10 cellular contexts compared by ENCODE assay signal in the genomic region with DNA sequence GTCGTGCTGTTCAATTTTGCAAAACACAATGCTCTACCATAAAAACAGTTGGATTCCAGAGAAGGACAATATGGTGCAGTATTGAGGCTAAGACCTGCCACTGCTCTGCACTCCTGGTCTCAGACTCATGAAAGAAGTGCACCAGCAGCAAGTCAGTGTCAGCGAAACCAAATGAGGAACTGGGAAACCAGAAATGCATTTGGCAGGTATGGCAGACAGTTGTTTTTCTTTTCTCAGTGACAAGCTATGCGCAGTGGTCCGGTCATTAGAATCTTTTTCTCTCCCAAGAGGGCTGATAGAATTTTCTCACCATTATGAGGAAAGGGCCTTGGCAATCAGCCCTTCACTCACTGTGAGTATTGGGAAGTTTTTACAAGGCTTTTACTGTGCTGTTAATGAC.
DNase-seq lines count a peak whose midpoint lies in the region; ATAC-seq lines count a peak whose summit lies in the region.
"Had no signal": no experiment of that assay in that cellular context is flagged by ENCODE, and none has a peak within 500 bp of the region (broad histone marks: within the 10 kb centered on the region; RNA-seq: fewer than 3 reads in every experiment).

No MANE protein-coding gene starts in this region.

- H3K9me3 Mint-ChIP-seq in activated T-cell treated with anti-CD3 and anti-CD28 coated beads, Interleukin-2, amount 50 U/mL, for 24 hours: no peaks in the 10 kb centered on the region

- no peaks in the 10 kb centered on the region for H3K36me3 Mint-ChIP-seq in activated T-cell treated with anti-CD3 and anti-CD28 coated beads, Interleukin-2, amount 50 U/mL, for 24 hours (ENCODE audit: low read depth)

- no peak overlapping the region for H3K27ac Mint-ChIP-seq in activated T-cell treated with anti-CD3 and anti-CD28 coated beads, Interleukin-2, amount 50 U/mL, for 24 hours

- DNase-seq in cerebellar cortex (ENCODE audit: low spot score) (peak; percentile 5), HCEC 1CT (no peak), DMS79 (lab: John Stamatoyannopoulos, UW) (no peak)
- no peak for DNase-seq in stimulated activated CD4-positive, alpha-beta T cell treated with anti-CD3 and anti-CD28 coated beads, Interleukin-4, amount 100 ng/mL, for 4 hours
- DNase-seq in activated T-cell treated with anti-CD3 and anti-CD28 coated beads, Interleukin-2, amount 50 U/mL, for 24 hours: no peak
- DNase-seq: activated effector memory CD4-positive, alpha-beta T cell treated with anti-CD3 and anti-CD28 coated beads, Interleukin-2, amount 50 U/mL, for 16 hours; NCI-H774 had no signal

- H3K27me3 Mint-ChIP-seq in activated T-cell treated with anti-CD3 and anti-CD28 coated beads, Interleukin-2, amount 50 U/mL, for 24 hours: peaks cover 23% of the 10 kb centered on the region

- ATAC-seq in GM18873 (IDR thresholded peaks at IDR 0.05; ENCODE audit: low FRiP score, unreplicated experiment) (peak; percentile 98), GM21723 (IDR thresholded peaks at IDR 0.05; ENCODE audit: unreplicated experiment) (peak; percentile 99), HG03342 (IDR thresholded peaks at IDR 0.05; ENCODE audit: unreplicated experiment) (peak; percentile 96)

- H3K4me3 Mint-ChIP-seq in activated T-cell treated with anti-CD3 and anti-CD28 coated beads, Interleukin-2, amount 50 U/mL, for 24 hours: no peak overlapping the region

- H3K4me1 Mint-ChIP-seq in activated T-cell treated with anti-CD3 and anti-CD28 coated beads, Interleukin-2, amount 50 U/mL, for 24 hours (ENCODE audit: low read depth): peaks cover 6% of the 10 kb centered on the region
